In genomic region chr2:156892449-156893335, GRCh38 we compare ENCODE assay signal across 8 cellular contexts.
DNase-seq lines count a peak whose midpoint lies in the region; ATAC-seq and TF ChIP-seq lines count a peak whose summit lies in the region.

No MANE protein-coding gene starts in this region.

- H3K27ac Mint-ChIP-seq in type B pancreatic cell = peak overlapping the region; percentile 61

- H3K27ac ChIP-seq in BLaER1 treated with 17β-estradiol and CSF1 and Interleukin-3, amounts not matched to agents 10 nM and 100 nM = no peak overlapping the region

- peak overlapping the region; percentile 6 to 74 (median 27); a peak in 16 of 22 replicates for H3K4me2 ChIP-seq in BLaER1 treated with 17β-estradiol and CSF1 and Interleukin-3, amounts not matched to agents 10 nM and 100 nM

- H3K27me3 Mint-ChIP-seq in type B pancreatic cell = peaks cover 9% of the 10 kb centered on the region

- peak; percentile 52 for ATAC-seq in GM18868 (IDR thresholded peaks at IDR 0.05; ENCODE audit: unreplicated experiment)
- ATAC-seq in HG03460 (IDR thresholded peaks at IDR 0.05; ENCODE audit: unreplicated experiment) = peak; percentile 30
- no peak for ATAC-seq in HG03108 (IDR thresholded peaks at IDR 0.05; ENCODE audit: unreplicated experiment)

- H3K27me3 ChIP-seq in BLaER1 treated with 17β-estradiol and CSF1 and Interleukin-3, amounts not matched to agents 10 nM and 100 nM = peaks cover 29 to 91% (median 55%) of the 10 kb centered on the region in 11 experiments

- H3K4me3 Mint-ChIP-seq in type B pancreatic cell = peak overlapping the region; percentile 85

- peak overlapping the region in 1 of 10 experiments; percentile 19; a peak in 1 of 20 replicates for H3K4me3 ChIP-seq in BLaER1 treated with 17β-estradiol and CSF1 and Interleukin-3, amounts not matched to agents 10 nM and 100 nM
- H3K4me3 ChIP-seq in cardiac fibroblast (replicated peaks in 1 of 2; ENCODE audit: low read depth in 2 of 2, low read length in 2 of 2) = peak overlapping the region; percentile 26 to 33

- H3K4me1 Mint-ChIP-seq in type B pancreatic cell (ENCODE audit: unreplicated experiment) = peaks cover 4% of the 10 kb centered on the region

- peaks cover 6 to 22% (median 16%) of the 10 kb centered on the region in 10 experiments for H3K4me1 ChIP-seq in BLaER1 treated with 17β-estradiol and CSF1 and Interleukin-3, amounts not matched to agents 10 nM and 100 nM

- H3K36me3 ChIP-seq in BLaER1 treated with 17β-estradiol and CSF1 and Interleukin-3, amounts not matched to agents 10 nM and 100 nM = no peaks in the 10 kb centered on the region

- H3K36me3 Mint-ChIP-seq in type B pancreatic cell = no peaks in the 10 kb centered on the region

- DNase-seq in NCI-H748 (lab: John Stamatoyannopoulos, UW; ENCODE audit: unreplicated experiment) = peak; percentile 85
- peak; percentile 64 to 72 for DNase-seq in cardiac fibroblast (ENCODE audit: low read depth in 2 of 2)
- DNase-seq in kidney tubule cell (ENCODE audit: low spot score) = peak; percentile 74
- DNase-seq in type B pancreatic cell (ENCODE audit: extremely low spot score, unreplicated experiment) = no peak

- TF ChIP-seq CTCF in cardiac fibroblast (IDR thresholded peaks at IDR 0.05; ENCODE audit: low read depth, low read length) (peak; percentile 44), type B pancreatic cell (conservative IDR thresholded peaks at IDR 0.05) (peak; percentile 80)

- no peak overlapping the region for H3K9ac ChIP-seq in BLaER1 treated with 17β-estradiol and CSF1 and Interleukin-3, amounts not matched to agents 10 nM and 100 nM

- peaks cover 1% of the 10 kb centered on the region for H3K9me3 Mint-ChIP-seq in type B pancreatic cell

- H4K20me1 ChIP-seq in BLaER1 treated with 17β-estradiol and CSF1 and Interleukin-3, amounts not matched to agents 10 nM and 100 nM = peaks cover 0 to 20% (median 0%) of the 10 kb centered on the region in 11 experiments; a peak in 5 of 22 replicates

- no peaks in the 10 kb centered on the region for H3K9me3 ChIP-seq in BLaER1 treated with 17β-estradiol and CSF1 and Interleukin-3, amounts not matched to agents 10 nM and 100 nM (replicated peaks in 1 of 11)
